1 cellular context compared by ENCODE assay signal in genomic region chr11:55726715-55727324, GRCh38.
TF ChIP-seq lines count a peak whose summit lies in the region.

No MANE protein-coding gene starts in this region.

TF ChIP-seq in GM23338, 12 proteins besides CTCF, POLR2A, EP300 and RAD21 (continued from another document):
- no peak for TF ChIP-seq REST (IDR thresholded peaks at IDR 0.05; ENCODE audit: unreplicated experiment)
- no peak for TF ChIP-seq STAT1 (IDR thresholded peaks at IDR 0.05; ENCODE audit: unreplicated experiment)
- no peak for TF ChIP-seq ZNF331 (CRISPR knock-in tag; IDR thresholded peaks at IDR 0.05; ENCODE audit: low read depth)
- TF ChIP-seq ETS1 (IDR thresholded peaks at IDR 0.05), result no peak
- TF ChIP-seq POLR2AphosphoS5 (IDR thresholded peaks at IDR 0.05; ENCODE audit: low read depth), result no peak
